22 cellular contexts compared by ENCODE assay signal in the genomic region with DNA sequence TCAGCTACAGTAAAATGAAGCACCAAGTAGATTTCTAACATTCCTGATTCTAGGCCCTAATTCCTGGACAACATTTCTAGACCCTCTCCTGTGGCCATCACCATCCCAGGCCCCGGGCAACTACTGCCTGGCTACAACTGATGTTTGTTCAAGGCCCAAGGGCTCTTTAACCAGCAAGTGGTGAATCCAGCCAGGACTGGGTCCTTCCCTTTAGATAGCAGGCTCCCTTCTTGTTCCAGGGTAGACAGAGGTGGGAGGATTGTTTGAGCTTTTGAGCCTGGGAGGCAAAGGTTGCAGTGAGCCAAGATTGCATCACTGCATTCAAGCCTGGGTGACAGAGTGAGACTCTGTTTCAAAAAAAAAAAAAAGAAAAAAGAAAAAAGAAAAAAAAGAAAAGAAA. TPM values are rescaled to one million over a fixed set of nuclear protein-coding genes. Genes with fewer than 3 reads are reported as not detected.
DNase-seq lines count a peak whose midpoint lies in the region; FAIRE-seq and TF ChIP-seq lines count a peak whose summit lies in the region.
"Had no signal": no experiment of that assay in that cellular context is flagged by ENCODE, and none has a peak within 500 bp of the region (broad histone marks: within the 10 kb centered on the region; RNA-seq: fewer than 3 reads in every experiment).

No MANE protein-coding gene starts in this region.

- FAIRE-seq in astrocyte (lab: Jason Lieb, UNC): no peak
- no peak for FAIRE-seq in small intestine (lab: Jason Lieb, UNC)
- FAIRE-seq: D721Med, GM12891, K562 had no signal

- TF ChIP-seq RAD21 in liver (IDR thresholded peaks at IDR 0.05): peak; percentile 30 to 35

- H3K27me3 Mint-ChIP-seq in astrocyte (ENCODE audit: low read depth, unreplicated experiment): no peaks in the 10 kb centered on the region
- H3K27me3 Mint-ChIP-seq: CD4-positive, CD25-positive, alpha-beta regulatory T cell had no signal

- H3K9ac ChIP-seq in astrocyte (ENCODE audit: low read length): no peak overlapping the region
- no peak overlapping the region for H3K9ac ChIP-seq in liver (ENCODE audit: low read depth in 1 of 2, low read length in 2 of 2)
- H3K9ac ChIP-seq: BLaER1 had no signal

- H2AFZ ChIP-seq in astrocyte (ENCODE audit: low read depth, low read length): no peak overlapping the region

- peak; percentile 57 for DNase-seq in HuH-7 (ENCODE audit: low spot score)
- no peak for DNase-seq in astrocyte (ENCODE audit: low read depth)
- DNase-seq in small intestine: peak; percentile 13
- no peak for DNase-seq in NCI-H1092 (lab: John Stamatoyannopoulos, UW)
- no peak for DNase-seq in effector CD4-positive, alpha-beta T cell
- DNase-seq in ecto neural progenitor cell (ENCODE audit: low spot score): no peak
- DNase-seq: CD4-positive, CD25-positive, alpha-beta regulatory T cell; EL; GF-D8; Kasumi-1; NCI-H2029 treated with DMSO at 0.1 percent for 48 hours; NCI-H226; NCI-H510A; NCI-H69; OCI-M1; Peyer's patch; SHP77 treated with DMSO at 0.1 percent for 48 hours had no signal

- no peaks in the 10 kb centered on the region for H4K20me1 ChIP-seq in astrocyte (ENCODE audit: insufficient read depth, low read length)
- H4K20me1 ChIP-seq: BLaER1 had no signal

- H3K4me3 Mint-ChIP-seq in astrocyte (ENCODE audit: unreplicated experiment): no peak overlapping the region
- H3K4me3 Mint-ChIP-seq: CD4-positive, CD25-positive, alpha-beta regulatory T cell had no signal

- H3K36me3 ChIP-seq in astrocyte (ENCODE audit: insufficient read depth, low read length) (no peaks in the 10 kb centered on the region), liver (ENCODE audit: control insufficient read depth in 4 of 4, insufficient read depth in 3 of 4, low read depth in 1 of 4, low read length in 3 of 4) (no peaks in the 10 kb centered on the region), small intestine (ENCODE audit: control insufficient read depth in 2 of 2, insufficient read depth in 2 of 2, low read length in 2 of 2) (no peaks in the 10 kb centered on the region)
- H3K36me3 ChIP-seq: BLaER1, Peyer's patch had no signal

- H3K4me2 ChIP-seq in astrocyte (ENCODE audit: low read length): no peak overlapping the region
- H3K4me2 ChIP-seq: BLaER1 had no signal

- H3K4me1 ChIP-seq in astrocyte (ENCODE audit: insufficient read depth, low read length) (no peaks in the 10 kb centered on the region), liver (ENCODE audit: control insufficient read depth in 4 of 4, insufficient read depth in 4 of 4, low read length in 3 of 4) (peaks cover 5 to 9% (median 8%) of the 10 kb centered on the region in 4 donors), small intestine (ENCODE audit: control insufficient read depth in 2 of 2, insufficient read depth in 1 of 2, low read depth in 1 of 2, low read length in 1 of 2) (no peaks in the 10 kb centered on the region)
- H3K4me1 ChIP-seq: BLaER1, Peyer's patch had no signal

- H3K27me3 ChIP-seq in astrocyte (ENCODE audit: insufficient read depth, low read length) (no peaks in the 10 kb centered on the region), liver (ENCODE audit: control insufficient read depth in 4 of 4, insufficient read depth in 4 of 4, low read length in 3 of 4) (no peaks in the 10 kb centered on the region), small intestine (ENCODE audit: control insufficient read depth in 2 of 2, insufficient read depth in 2 of 2, low read length in 2 of 2) (no peaks in the 10 kb centered on the region)
- H3K27me3 ChIP-seq: BLaER1, Peyer's patch had no signal

- H3K9me3 ChIP-seq in astrocyte (ENCODE audit: insufficient read depth, low read depth, low read length) (no peaks in the 10 kb centered on the region), liver (ENCODE audit: control insufficient read depth in 4 of 4, low read length in 3 of 4) (no peaks in the 10 kb centered on the region), small intestine (ENCODE audit: control insufficient read depth, low read depth) (no peaks in the 10 kb centered on the region)
- H3K9me3 ChIP-seq: BLaER1, Peyer's patch had no signal

- TF ChIP-seq CTCF in astrocyte (IDR thresholded peaks at IDR 0.05; ENCODE audit: insufficient read depth, low read depth, low read length) (no peak), liver (IDR thresholded peaks at IDR 0.05; ENCODE audit: low read depth, low read length, missing input control) (no peak)

- peak overlapping the region; percentile 38 for H3K27ac Mint-ChIP-seq in astrocyte (ENCODE audit: unreplicated experiment)
- H3K27ac Mint-ChIP-seq: CD4-positive, CD25-positive, alpha-beta regulatory T cell had no signal

- H3K79me2 ChIP-seq in astrocyte (ENCODE audit: insufficient read depth, low read length): no peaks in the 10 kb centered on the region

- H3K4me1 Mint-ChIP-seq in astrocyte (ENCODE audit: low read depth, unreplicated experiment): peaks cover 2% of the 10 kb centered on the region
- H3K4me1 Mint-ChIP-seq: CD4-positive, CD25-positive, alpha-beta regulatory T cell had no signal

- H3K9me3 Mint-ChIP-seq in astrocyte (ENCODE audit: unreplicated experiment): peaks cover 4% of the 10 kb centered on the region

- no peak overlapping the region for H3K27ac ChIP-seq in astrocyte (ENCODE audit: low read depth, low read length)
- peak overlapping the region; percentile 2 to 10 for H3K27ac ChIP-seq in liver (ENCODE audit: low read depth in 1 of 2, low read length in 2 of 2)
- H3K27ac ChIP-seq in small intestine (ENCODE audit: low read depth in 1 of 2, low read length in 1 of 2): no peak overlapping the region
- H3K27ac ChIP-seq: BLaER1, Peyer's patch had no signal

- 41% methylated on average over 1 of the region's 1 CpG for WGBS in liver
- WGBS in small intestine, 3 donors: 59 to 76% (median 64%) methylated on average over 1 of the region's 1 CpG

- H3K36me3 Mint-ChIP-seq in astrocyte (ENCODE audit: low read depth, unreplicated experiment): peaks cover 1% of the 10 kb centered on the region
- H3K36me3 Mint-ChIP-seq: CD4-positive, CD25-positive, alpha-beta regulatory T cell had no signal

- H3K4me3 ChIP-seq in astrocyte (ENCODE audit: insufficient read depth, low read depth, low read length) (no peak overlapping the region), liver (ENCODE audit: low read depth in 1 of 3, low read length in 3 of 3) (no peak overlapping the region), small intestine (ENCODE audit: low read depth in 1 of 2, low read length in 2 of 2) (no peak overlapping the region)
- H3K4me3 ChIP-seq: BLaER1, K562, Peyer's patch had no signal

TF ChIP-seq in liver, 16 proteins besides CTCF, POLR2A, EP300 and RAD21 (continues in another document):
- TF ChIP-seq NR2F2 (IDR thresholded peaks at IDR 0.05): no peak
- peak; percentile 99 for TF ChIP-seq HNF4A (conservative IDR thresholded peaks at IDR 0.05)
- TF ChIP-seq, protein P1, sequence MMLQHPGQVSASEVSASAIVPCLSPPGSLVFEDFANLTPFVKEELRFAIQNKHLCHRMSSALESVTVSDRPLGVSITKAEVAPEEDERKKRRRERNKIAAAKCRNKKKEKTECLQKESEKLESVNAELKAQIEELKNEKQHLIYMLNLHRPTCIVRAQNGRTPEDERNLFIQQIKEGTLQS (IDR thresholded peaks at IDR 0.05): peak; percentile 95
- TF ChIP-seq GABPA (IDR thresholded peaks at IDR 0.05 in 1 of 2, conservative IDR thresholded peaks at IDR 0.05 in 1 of 2): peak in 1 of 2 donors; percentile 38
- no peak for TF ChIP-seq FOXA1 (IDR thresholded peaks at IDR 0.05)
- TF ChIP-seq, protein P2, sequence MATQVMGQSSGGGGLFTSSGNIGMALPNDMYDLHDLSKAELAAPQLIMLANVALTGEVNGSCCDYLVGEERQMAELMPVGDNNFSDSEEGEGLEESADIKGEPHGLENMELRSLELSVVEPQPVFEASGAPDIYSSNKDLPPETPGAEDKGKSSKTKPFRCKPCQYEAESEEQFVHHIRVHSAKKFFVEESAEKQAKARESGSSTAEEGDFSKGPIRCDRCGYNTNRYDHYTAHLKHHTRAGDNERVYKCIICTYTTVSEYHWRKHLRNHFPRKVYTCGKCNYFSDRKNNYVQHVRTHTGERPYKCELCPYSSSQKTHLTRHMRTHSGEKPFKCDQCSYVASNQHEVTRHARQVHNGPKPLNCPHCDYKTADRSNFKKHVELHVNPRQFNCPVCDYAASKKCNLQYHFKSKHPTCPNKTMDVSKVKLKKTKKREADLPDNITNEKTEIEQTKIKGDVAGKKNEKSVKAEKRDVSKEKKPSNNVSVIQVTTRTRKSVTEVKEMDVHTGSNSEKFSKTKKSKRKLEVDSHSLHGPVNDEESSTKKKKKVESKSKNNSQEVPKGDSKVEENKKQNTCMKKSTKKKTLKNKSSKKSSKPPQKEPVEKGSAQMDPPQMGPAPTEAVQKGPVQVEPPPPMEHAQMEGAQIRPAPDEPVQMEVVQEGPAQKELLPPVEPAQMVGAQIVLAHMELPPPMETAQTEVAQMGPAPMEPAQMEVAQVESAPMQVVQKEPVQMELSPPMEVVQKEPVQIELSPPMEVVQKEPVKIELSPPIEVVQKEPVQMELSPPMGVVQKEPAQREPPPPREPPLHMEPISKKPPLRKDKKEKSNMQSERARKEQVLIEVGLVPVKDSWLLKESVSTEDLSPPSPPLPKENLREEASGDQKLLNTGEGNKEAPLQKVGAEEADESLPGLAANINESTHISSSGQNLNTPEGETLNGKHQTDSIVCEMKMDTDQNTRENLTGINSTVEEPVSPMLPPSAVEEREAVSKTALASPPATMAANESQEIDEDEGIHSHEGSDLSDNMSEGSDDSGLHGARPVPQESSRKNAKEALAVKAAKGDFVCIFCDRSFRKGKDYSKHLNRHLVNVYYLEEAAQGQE (IDR thresholded peaks at IDR 0.05): peak; percentile 71
- TF ChIP-seq FOXA2 (IDR thresholded peaks at IDR 0.05): no peak
- TF ChIP-seq HNF4G (IDR thresholded peaks at IDR 0.05): peak; percentile 91
- peak; percentile 51 to 78 for TF ChIP-seq JUND (IDR thresholded peaks at IDR 0.05)
- peak; percentile 73 to 80 for TF ChIP-seq RXRA (IDR thresholded peaks at IDR 0.05)
- peak; percentile 91 for TF ChIP-seq SP1 (IDR thresholded peaks at IDR 0.05)
- peak; percentile 62 for TF ChIP-seq TAF1 (conservative IDR thresholded peaks at IDR 0.05)
- TF ChIP-seq YY1 (IDR thresholded peaks at IDR 0.05): peak; percentile 73
- TF ChIP-seq EGR1 (IDR thresholded peaks at IDR 0.05; ENCODE audit: low read depth in 2 of 2): peak in 1 of 2 donors; percentile 75
- TF ChIP-seq, protein P3, sequence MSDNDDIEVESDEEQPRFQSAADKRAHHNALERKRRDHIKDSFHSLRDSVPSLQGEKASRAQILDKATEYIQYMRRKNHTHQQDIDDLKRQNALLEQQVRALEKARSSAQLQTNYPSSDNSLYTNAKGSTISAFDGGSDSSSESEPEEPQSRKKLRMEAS (IDR thresholded peaks at IDR 0.05): peak; percentile 64

RNA-seq across cellular contexts. Expression of a gene that starts 12.7 kb away (rescaled TPM):
- total RNA-seq in astrocyte: 10.3 and 10.5 TPM in 2 replicates
- 10 to 100 TPM in 1 of 2 donors, 1 to 10 TPM in 1; 3.8 to 13.6 TPM for total RNA-seq in liver
- polyA plus RNA-seq in liver: 10 to 100 TPM; 11.1 to 16.1 TPM
- polyA plus RNA-seq in small intestine: 1 to 10 TPM in 1 of 3 donors, not detected in 2; 1.7 TPM
- total RNA-seq: CD4-positive, CD25-positive, alpha-beta regulatory T cell; K562 had no signal
- polyA plus RNA-seq: CD4-positive, CD25-positive, alpha-beta regulatory T cell had no signal

Comparison
In these comparisons a context has a peak if more than half of its experiments do, and no peak if none do; other contexts are left out.
1. DNase-seq: peak in HuH-7 (single experiment) and small intestine (single experiment); none in astrocyte (single experiment), NCI-H1092 (single experiment), effector CD4-positive, alpha-beta T cell (single experiment) and ecto neural progenitor cell (single experiment).
2. H3K27ac ChIP-seq: peak in liver (2 of 2); none in astrocyte (single experiment) and small intestine (0 of 2).